Comparison of ENCODE assay signal across 8 cellular contexts in genomic region chr18:62189208-62189607, GRCh38. TPM values are rescaled to one million over a fixed set of nuclear protein-coding genes. Genes with fewer than 3 reads are reported as not detected.
DNase-seq lines count a peak whose midpoint lies in the region; ATAC-seq and TF ChIP-seq lines count a peak whose summit lies in the region.

No MANE protein-coding gene starts in this region.

- peaks cover 0 to 7% (median 0%) of the 10 kb centered on the region in 11 donors for H3K9me3 ChIP-seq in heart right ventricle
- no peaks in the 10 kb centered on the region for H3K9me3 ChIP-seq in right atrium auricular region

- no peaks in the 10 kb centered on the region for H3K9me3 Mint-ChIP-seq in activated T-helper 2 cell treated with anti-CD3 and anti-CD28 coated beads, Interferon-gamma antibody, Interleukin-2, Interleukin-4, amounts not matched to agents 10 μg/mL and 5 μg/mL and 100 μg/mL, durations not matched to agents 14 hours and 24 hours and 36 hours
- peaks cover 0 to 2% (median 0%) of the 10 kb centered on the region in 6 donors for H3K9me3 Mint-ChIP-seq in immature natural killer cell
- H3K9me3 Mint-ChIP-seq in type B pancreatic cell = no peaks in the 10 kb centered on the region

- intact Hi-C loops in heart right ventricle (cut with DNase I) = loop anchor here in 7 of 10 donors (5.0 to 10.0 kb wide), 7 partner anchors 58 to 796 kb away; no protein-coding TSS in a partner anchor
- intact Hi-C loops in activated T-helper 2 cell treated with anti-CD3 and anti-CD28 coated beads, Interferon-gamma antibody, Interleukin-2, Interleukin-4, amounts not matched to agents 10 μg/mL and 5 μg/mL and 100 μg/mL, durations not matched to agents 14 hours and 24 hours and 36 hours (cut with micrococcal nuclease) = loop anchor here (2.0 to 5.0 kb wide), 3 partner anchors 138 to 793 kb away; partner anchors contain the start of gene TNFRSF11A

- H3K27me3 ChIP-seq in heart right ventricle = no peaks in the 10 kb centered on the region
- H3K27me3 ChIP-seq in right atrium auricular region = no peaks in the 10 kb centered on the region

- H3K36me3 ChIP-seq in heart right ventricle (no peaks in the 10 kb centered on the region), right atrium auricular region (no peaks in the 10 kb centered on the region)

- H3K4me1 ChIP-seq in heart right ventricle (peaks cover 0 to 59% (median 31%) of the 10 kb centered on the region in 9 donors), right atrium auricular region (peaks cover 0 to 44% of the 10 kb centered on the region in 2 donors)

- H3K4me1 Mint-ChIP-seq in activated T-helper 2 cell treated with anti-CD3 and anti-CD28 coated beads, Interferon-gamma antibody, Interleukin-2, Interleukin-4, amounts not matched to agents 10 μg/mL and 5 μg/mL and 100 μg/mL, durations not matched to agents 14 hours and 24 hours and 36 hours (ENCODE audit: low read depth) = peaks cover 51% of the 10 kb centered on the region
- peaks cover 77 to 85% of the 10 kb centered on the region in 2 donors for H3K4me1 Mint-ChIP-seq in immature natural killer cell
- peaks cover 26% of the 10 kb centered on the region for H3K4me1 Mint-ChIP-seq in type B pancreatic cell (ENCODE audit: unreplicated experiment)

- no peak overlapping the region for H3K27ac ChIP-seq in heart right ventricle
- no peak overlapping the region for H3K27ac ChIP-seq in right atrium auricular region

- H3K4me3 Mint-ChIP-seq in activated T-helper 2 cell treated with anti-CD3 and anti-CD28 coated beads, Interferon-gamma antibody, Interleukin-2, Interleukin-4, amounts not matched to agents 10 μg/mL and 5 μg/mL and 100 μg/mL, durations not matched to agents 14 hours and 24 hours and 36 hours (ENCODE audit: low read depth) = peak overlapping the region; percentile 97
- H3K4me3 Mint-ChIP-seq in immature natural killer cell (peak overlapping the region; percentile 99 to 100 (median 100)), type B pancreatic cell (peak overlapping the region; percentile 97)

- H3K27me3 Mint-ChIP-seq in activated T-helper 2 cell treated with anti-CD3 and anti-CD28 coated beads, Interferon-gamma antibody, Interleukin-2, Interleukin-4, amounts not matched to agents 10 μg/mL and 5 μg/mL and 100 μg/mL, durations not matched to agents 14 hours and 24 hours and 36 hours (ENCODE audit: low read depth) = no peaks in the 10 kb centered on the region
- peaks cover 5 to 10% (median 8%) of the 10 kb centered on the region in 3 donors for H3K27me3 Mint-ChIP-seq in immature natural killer cell (ENCODE audit: low read depth in 3 of 3)
- no peaks in the 10 kb centered on the region for H3K27me3 Mint-ChIP-seq in type B pancreatic cell

- DNase-seq in heart right ventricle = no peak
- DNase-seq in right atrium auricular region (ENCODE audit: low spot score) = no peak
- DNase-seq in activated T-helper 2 cell treated with anti-CD3 and anti-CD28 coated beads, Interferon-gamma antibody, Interleukin-2, Interleukin-4, amounts not matched to agents 10 μg/mL and 5 μg/mL and 100 μg/mL, durations not matched to agents 14 hours and 24 hours and 36 hours (ENCODE audit: low spot score) = no peak
- no peak for DNase-seq in immature natural killer cell
- no peak for DNase-seq in type B pancreatic cell (ENCODE audit: extremely low spot score, unreplicated experiment)
- no peak for DNase-seq in activated CD4-positive, CD25-positive, alpha-beta regulatory T cell (lab: John Stamatoyannopoulos, UW)
- no peak for DNase-seq in epidermal melanocyte (ENCODE audit: insufficient read length, low spot score)

- no peak for ATAC-seq in heart right ventricle
- ATAC-seq in HG03439 (IDR thresholded peaks at IDR 0.05; ENCODE audit: unreplicated experiment) = no peak

- TF ChIP-seq CTCF in heart right ventricle (IDR thresholded peaks at IDR 0.05) = no peak
- no peak for TF ChIP-seq CTCF in right atrium auricular region (IDR thresholded peaks at IDR 0.05)
- TF ChIP-seq CTCF in type B pancreatic cell (conservative IDR thresholded peaks at IDR 0.05) = no peak

- H3K27ac Mint-ChIP-seq in activated T-helper 2 cell treated with anti-CD3 and anti-CD28 coated beads, Interferon-gamma antibody, Interleukin-2, Interleukin-4, amounts not matched to agents 10 μg/mL and 5 μg/mL and 100 μg/mL, durations not matched to agents 14 hours and 24 hours and 36 hours = no peak overlapping the region
- no peak overlapping the region for H3K27ac Mint-ChIP-seq in immature natural killer cell
- peak overlapping the region; percentile 26 for H3K27ac Mint-ChIP-seq in type B pancreatic cell

- 35 to 36% methylated on average over 2 of the region's 2 CpGs for WGBS in heart right ventricle, 2 donors

- H3K4me3 ChIP-seq in heart right ventricle (peak overlapping the region in 7 of 10 donors; percentile 80 to 99 (median 94)), right atrium auricular region (no peak overlapping the region)

- H3K36me3 Mint-ChIP-seq in activated T-helper 2 cell treated with anti-CD3 and anti-CD28 coated beads, Interferon-gamma antibody, Interleukin-2, Interleukin-4, amounts not matched to agents 10 μg/mL and 5 μg/mL and 100 μg/mL, durations not matched to agents 14 hours and 24 hours and 36 hours (ENCODE audit: low read depth) = peaks cover 47% of the 10 kb centered on the region
- no peaks in the 10 kb centered on the region for H3K36me3 Mint-ChIP-seq in immature natural killer cell
- peaks cover 18% of the 10 kb centered on the region for H3K36me3 Mint-ChIP-seq in type B pancreatic cell

RNA-seq across cellular contexts. Expression of gene RELCH, which starts 2.2 kb away (rescaled TPM):
- total RNA-seq in heart right ventricle (10 to 100 TPM; 12.1 to 21.0 (median 16.5) TPM), right atrium auricular region (10 to 100 TPM; 11.1 to 16.7 TPM), type B pancreatic cell (ENCODE audit: low replicate concordance) (27.4 and 30.6 TPM in 2 replicates)
- polyA plus RNA-seq in heart right ventricle (10 to 100 TPM in 1 of 2 donors, 1 to 10 TPM in 1; 4.1 to 14.6 TPM), immature natural killer cell (1 to 10 TPM; 4.5 to 7.9 (median 6.2) TPM)
- total RNA-seq in activated T-helper 2 cell treated with anti-CD3 and anti-CD28 coated beads, Interferon-gamma antibody, Interleukin-2, Interleukin-4, amounts not matched to agents 10 μg/mL and 5 μg/mL and 100 μg/mL, durations not matched to agents 14 hours and 24 hours and 36 hours = 29.1 and 32.3 TPM in 2 replicates

RNA-seq across cellular contexts. Expression of gene PIGN, which starts 2.4 kb away (rescaled TPM):
- total RNA-seq in heart right ventricle = 10 to 100 TPM; 14.4 to 31.6 (median 21.2) TPM
- 1 to 10 TPM; 4.4 to 5.6 TPM for polyA plus RNA-seq in heart right ventricle
- total RNA-seq in right atrium auricular region = 10 to 100 TPM; 10.8 to 16.8 TPM
- total RNA-seq in activated T-helper 2 cell treated with anti-CD3 and anti-CD28 coated beads, Interferon-gamma antibody, Interleukin-2, Interleukin-4, amounts not matched to agents 10 μg/mL and 5 μg/mL and 100 μg/mL, durations not matched to agents 14 hours and 24 hours and 36 hours = 29.4 and 29.6 TPM in 2 replicates
- 10 to 100 TPM; 12.0 to 16.4 (median 13.8) TPM for polyA plus RNA-seq in immature natural killer cell
- 33.8 and 36.1 TPM in 2 replicates for total RNA-seq in type B pancreatic cell (ENCODE audit: low replicate concordance)

Comparison
In these comparisons a context has a peak if more than half of its experiments do, and no peak if none do; other contexts are left out.
1. H3K4me3 ChIP-seq: peak in heart right ventricle (7 of 10); none in right atrium auricular region (0 of 2).
2. Peak in every context shown above with its lines, with median percentiles within 50 percentile points of each other: H3K4me3 Mint-ChIP-seq.